9 cellular contexts compared by ENCODE assay signal in the genomic region with DNA sequence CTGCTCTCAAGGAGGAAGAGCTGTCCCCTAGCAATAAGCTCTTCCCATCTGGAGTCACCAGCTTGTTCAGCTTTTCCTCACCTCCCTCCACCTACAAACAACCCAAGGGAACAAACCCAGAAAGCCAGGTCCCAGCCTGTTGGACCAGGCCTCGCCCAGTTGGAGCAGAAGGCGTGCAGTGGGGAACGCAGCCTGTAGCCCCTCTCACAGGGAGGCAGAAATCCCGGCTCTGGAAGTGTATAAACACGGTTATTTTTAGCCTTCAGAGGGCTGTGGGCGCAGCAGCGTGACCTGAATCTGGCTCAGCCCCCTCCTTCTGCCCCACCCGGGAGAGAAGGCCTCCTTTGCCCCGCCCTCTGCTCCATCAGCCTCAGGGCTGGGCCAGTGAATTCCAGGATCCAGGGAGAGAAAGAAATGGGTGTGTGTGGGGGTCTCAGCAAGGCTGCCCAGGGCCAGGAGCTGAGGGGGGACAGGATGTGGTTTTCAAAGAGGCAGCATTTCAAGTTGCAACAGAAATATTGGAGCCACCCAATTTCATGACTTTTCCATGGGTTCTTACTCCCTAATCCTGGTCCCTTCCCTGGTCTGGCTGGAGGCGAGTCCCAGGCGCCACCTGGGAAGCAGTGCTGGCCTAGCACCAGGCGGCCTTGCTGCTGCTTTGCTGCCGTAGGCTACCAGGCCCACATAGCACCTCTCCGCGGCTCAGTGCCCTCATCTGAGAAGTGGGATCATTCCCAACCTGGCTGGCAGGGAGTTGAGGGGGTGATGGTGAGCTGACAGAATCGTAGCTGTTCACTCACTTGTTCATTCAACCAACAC. TPM values are rescaled to one million over a fixed set of nuclear protein-coding genes. Genes with fewer than 3 reads are reported as not detected.
DNase-seq lines count a peak whose midpoint lies in the region; ATAC-seq, FAIRE-seq and TF ChIP-seq lines count a peak whose summit lies in the region.
"Had no signal": no experiment of that assay in that cellular context is flagged by ENCODE, and none has a peak within 500 bp of the region (broad histone marks: within the 10 kb centered on the region; RNA-seq: fewer than 3 reads in every experiment).

No MANE protein-coding gene starts in this region.

- TF ChIP-seq POLR2A in right lobe of liver (IDR thresholded peaks at IDR 0.05) (no peak), transverse colon (IDR thresholded peaks at IDR 0.05) (no peak), GM12892 (IDR thresholded peaks at IDR 0.05; ENCODE audit: low read depth, low read length) (no peak)

- no peak for TF ChIP-seq EP300 in transverse colon (IDR thresholded peaks at IDR 0.05; ENCODE audit: low read depth)

- in situ Hi-C loops in transverse colon (cut with MboI; ENCODE audit: low pct_ligation_motif_present in 1 of 4, low pct_unique_long_range_greater_than_20kb in 1 of 4, low sequenced_read_pairs in 3 of 4), result no loop called here

- no peak overlapping the region for H3K27ac ChIP-seq in right lobe of liver
- peak overlapping the region; percentile 67 to 88 (median 72) for H3K27ac ChIP-seq in transverse colon

- TF ChIP-seq CTCF in right lobe of liver (IDR thresholded peaks at IDR 0.05) (no peak), transverse colon (IDR thresholded peaks at IDR 0.05) (no peak)

- H3K4me1 ChIP-seq in right lobe of liver (peaks cover 0 to 54% (median 19%) of the 10 kb centered on the region in 4 donors), transverse colon (peaks cover 45 to 85% (median 68%) of the 10 kb centered on the region in 4 donors)

- no peaks in the 10 kb centered on the region for H3K36me3 ChIP-seq in right lobe of liver
- no peaks in the 10 kb centered on the region for H3K36me3 ChIP-seq in transverse colon

- ATAC-seq in right lobe of liver (peak in 3 of 4 donors; percentile 14 to 30 (median 28)), HG02840 (IDR thresholded peaks at IDR 0.05; ENCODE audit: low FRiP score, unreplicated experiment) (no peak)

- DNase-seq in DMS79 treated with DMSO at 0.1 percent for 48 hours (lab: John Stamatoyannopoulos, UW) (peak; percentile 25), DMS79 (lab: John Stamatoyannopoulos, UW) (no peak), cerebellar cortex (ENCODE audit: low spot score) (peak; percentile 71), right lobe of liver (peak in 1 of 3 donors; percentile 54), transverse colon (peak; percentile 64), GM12892 (ENCODE audit: insufficient read length) (no peak)
- DNase-seq in activated CD8-positive, alpha-beta memory T cell treated with anti-CD3 and anti-CD28 coated beads for 24 hours, result no peak

- H3K9me3 ChIP-seq in right lobe of liver (no peaks in the 10 kb centered on the region), transverse colon (no peaks in the 10 kb centered on the region)

- H3K27me3 ChIP-seq in right lobe of liver (no peaks in the 10 kb centered on the region), transverse colon (no peaks in the 10 kb centered on the region)

- 40% methylated on average over 8 of the region's 16 CpGs for WGBS in right lobe of liver (ENCODE audit: insufficient coverage, low coverage, low lambda C conversion rate, missing lambda C conversion rate)
- whole genome bisulfite sequencing in transverse colon (ENCODE audit: low coverage in 1 of 2), 2 donors, result 0 to 34% methylated on average over 1 to 15 of the region's 16 CpGs

- intact Hi-C loops in right lobe of liver (cut with DNase I), result no loop called here
- intact Hi-C loops in transverse colon (cut with DNase I; ENCODE audit: low total_unique reads), result no loop called here

- H3K4me3 ChIP-seq in right lobe of liver, result no peak overlapping the region
- H3K4me3 ChIP-seq in transverse colon, result no peak overlapping the region

- FAIRE-seq in GM12892 (lab: Jason Lieb, UNC), result no peak
- FAIRE-seq: A204.1 had no signal

RNA-seq across cellular contexts. Expression of a gene that starts 33.5 kb away (rescaled TPM):
- total RNA-seq in right lobe of liver, result 10 to 100 TPM in 5 of 6 experiments, 1 to 10 TPM in 1; 9.9 to 22.8 (median 12.3) TPM
- 100 to 1,000 TPM in 1 of 4 donors, 10 to 100 TPM in 3; 32.0 to 108 (median 63.0) TPM for total RNA-seq in transverse colon
- 30.7 TPM for polyA plus RNA-seq in GM12892 (2012; ENCODE audit: missing spikeins)

Comparison
In these comparisons a context has a peak if more than half of its experiments do, and no peak if none do; other contexts are left out.
1. DNase-seq: peak in DMS79 treated with DMSO at 0.1 percent for 48 hours (single experiment), cerebellar cortex (single experiment) and transverse colon (single experiment); none in DMS79 (single experiment), activated CD8-positive, alpha-beta memory T cell treated with anti-CD3 and anti-CD28 coated beads for 24 hours (single experiment) and GM12892 (single experiment).
2. H3K27ac ChIP-seq: peak in transverse colon (4 of 4); none in right lobe of liver (0 of 3).